ENCODE assay signal across 14 cellular contexts in genomic region chr3:5498981-5499380, GRCh38.
DNase-seq lines count a peak whose midpoint lies in the region; ATAC-seq and TF ChIP-seq lines count a peak whose summit lies in the region.
"Had no signal": no experiment of that assay in that cellular context is flagged by ENCODE, and none has a peak within 500 bp of the region (broad histone marks: within the 10 kb centered on the region; RNA-seq: fewer than 3 reads in every experiment).

No MANE protein-coding gene starts in this region.

- no peak for TF ChIP-seq CTCF in Peyer's patch (IDR thresholded peaks at IDR 0.05)

- H3K4me1 Mint-ChIP-seq in activated T-cell treated with anti-CD3 and anti-CD28 coated beads, Interleukin-2, amount 50 U/mL, for 4 hours (ENCODE audit: low read depth), result peaks cover 3% of the 10 kb centered on the region

- ATAC-seq in GM18511 (IDR thresholded peaks at IDR 0.05; ENCODE audit: unreplicated experiment) (peak; percentile 53), GM19467 (IDR thresholded peaks at IDR 0.05; ENCODE audit: unreplicated experiment) (peak; percentile 32), HG02885 (IDR thresholded peaks at IDR 0.05; ENCODE audit: poor library complexity, unreplicated experiment) (peak; percentile 33), HG03460 (IDR thresholded peaks at IDR 0.05; ENCODE audit: unreplicated experiment) (peak; percentile 23)
- no peak for ATAC-seq in activated T-cell treated with anti-CD3 and anti-CD28 coated beads, Interleukin-2, amount 50 U/mL, for 4 hours
- ATAC-seq: heart left ventricle had no signal

- H3K27ac ChIP-seq in Peyer's patch, result no peak overlapping the region
- H3K27ac ChIP-seq: breast epithelium, heart left ventricle, vagina had no signal

- no peaks in the 10 kb centered on the region for H3K27me3 ChIP-seq in Peyer's patch
- H3K27me3 ChIP-seq: breast epithelium, heart left ventricle, vagina had no signal

- no peaks in the 10 kb centered on the region for H3K36me3 Mint-ChIP-seq in activated T-cell treated with anti-CD3 and anti-CD28 coated beads, Interleukin-2, amount 50 U/mL, for 4 hours (ENCODE audit: insufficient read depth)

- no peak overlapping the region for H3K4me3 ChIP-seq in Peyer's patch
- H3K4me3 ChIP-seq: breast epithelium, heart left ventricle, vagina had no signal

- no peaks in the 10 kb centered on the region for H3K27me3 Mint-ChIP-seq in activated T-cell treated with anti-CD3 and anti-CD28 coated beads, Interleukin-2, amount 50 U/mL, for 4 hours (ENCODE audit: low read depth)

- TF ChIP-seq POLR2A in Peyer's patch (IDR thresholded peaks at IDR 0.05), result no peak

- no peaks in the 10 kb centered on the region for H3K4me1 ChIP-seq in Peyer's patch
- H3K4me1 ChIP-seq: breast epithelium, heart left ventricle, vagina had no signal

- no peaks in the 10 kb centered on the region for H3K36me3 ChIP-seq in Peyer's patch
- H3K36me3 ChIP-seq: breast epithelium, heart left ventricle, vagina had no signal

- no peaks in the 10 kb centered on the region for H3K9me3 ChIP-seq in Peyer's patch
- H3K9me3 ChIP-seq: breast epithelium, heart left ventricle, vagina had no signal

- no peak overlapping the region for H3K4me3 Mint-ChIP-seq in activated T-cell treated with anti-CD3 and anti-CD28 coated beads, Interleukin-2, amount 50 U/mL, for 4 hours

- no peaks in the 10 kb centered on the region for H3K9me3 Mint-ChIP-seq in activated T-cell treated with anti-CD3 and anti-CD28 coated beads, Interleukin-2, amount 50 U/mL, for 4 hours

- no peak for DNase-seq in Peyer's patch
- DNase-seq in mucosa of gallbladder (ENCODE audit: low spot score), result no peak
- DNase-seq in activated T-cell treated with anti-CD3 and anti-CD28 coated beads, Interleukin-2, amount 50 U/mL, for 4 hours, result no peak
- DNase-seq in effector CD4-positive, alpha-beta T cell, result no peak
- DNase-seq: DMS 273 treated with DMSO at 0.1 percent for 48 hours, heart left ventricle, NCI-H526 treated with DMSO at 0.1 percent for 48 hours, nucleus accumbens had no signal

Comparison
In these comparisons a context has a peak if more than half of its experiments do, and no peak if none do; other contexts are left out.
1. ATAC-seq: peak in GM18511 (single experiment), GM19467 (single experiment), HG02885 (single experiment) and HG03460 (single experiment); none in activated T-cell treated with anti-CD3 and anti-CD28 coated beads, Interleukin-2, amount 50 U/mL, for 4 hours (0 of 2).